Comparison of ENCODE assay signal across 8 cellular contexts in genomic region chr19:42281175-42282035, GRCh38.
DNase-seq lines count a peak whose midpoint lies in the region; ATAC-seq and TF ChIP-seq lines count a peak whose summit lies in the region.

No MANE protein-coding gene starts in this region.

- H3K4me3 ChIP-seq in retinal pigment epithelial cell (ENCODE audit: low read length), result peak overlapping the region; percentile 41

- no peak for TF ChIP-seq CTCF in retinal pigment epithelial cell (conservative IDR thresholded peaks at IDR 0.05; ENCODE audit: low read depth, low read length)

- DNase-seq in NK-92 treated with Interleukin-12 subunit alpha and Interleukin-12 subunit beta, amount 100 ng/mL, for 24 hours (lab: John Stamatoyannopoulos, UW), result peak; percentile 32
- DNase-seq in NK-92 (lab: John Stamatoyannopoulos, UW; ENCODE audit: unreplicated experiment) (no peak), NCI-H2227 (lab: John Stamatoyannopoulos, UW; ENCODE audit: unreplicated experiment) (peak; percentile 87), anterior cingulate cortex (lab: John Stamatoyannopoulos, UW) (peak in 46 of 58 donors; percentile 29 to 89 (median 72)), hypothalamus (lab: John Stamatoyannopoulos, UW) (peak in 46 of 51 donors; percentile 38 to 89 (median 69)), retinal pigment epithelial cell (ENCODE audit: low read depth) (peak; percentile 66), amniotic stem cell (lab: John Stamatoyannopoulos, UW) (no peak)

- ATAC-seq in GM21723 (IDR thresholded peaks at IDR 0.05; ENCODE audit: unreplicated experiment), result no peak

Comparison
In these comparisons a context has a peak if more than half of its experiments do, and no peak if none do; other contexts are left out.
1. DNase-seq: peak in NK-92 treated with Interleukin-12 subunit alpha and Interleukin-12 subunit beta, amount 100 ng/mL, for 24 hours (single experiment), NCI-H2227 (single experiment), anterior cingulate cortex (46 of 58), hypothalamus (46 of 51) and retinal pigment epithelial cell (single experiment); none in NK-92 (single experiment) and amniotic stem cell (single experiment).